ENCODE assay signal across 8 cellular contexts in genomic region chr1:202557662-202558061, GRCh38.
DNase-seq lines count a peak whose midpoint lies in the region; ATAC-seq and TF ChIP-seq lines count a peak whose summit lies in the region.
"Not testable (repeated sequence)": the region's sequence is repeated elsewhere in the genome, so short reads cannot be mapped to it uniquely, and the experiment has no call there.

No MANE protein-coding gene starts in this region.

- H3K4me3 ChIP-seq in ascending aorta (peak overlapping the region in 1 of 2 donors; percentile 30), thoracic aorta (peak overlapping the region; percentile 49)
- not testable (repeated sequence) for H3K4me3 ChIP-seq in left ventricle myocardium inferior; mucosa of rectum (ENCODE audit: low read length in 2 of 2); sigmoid colon

- H3K36me3 Mint-ChIP-seq in type B pancreatic cell: not testable (repeated sequence)

- peaks cover 6 to 10% of the 10 kb centered on the region in 2 donors for H3K36me3 ChIP-seq in ascending aorta
- not testable (repeated sequence) for H3K36me3 ChIP-seq in left ventricle myocardium inferior; mucosa of rectum (ENCODE audit: control insufficient read depth in 2 of 2, insufficient read depth in 2 of 2, low read length in 2 of 2); sigmoid colon; thoracic aorta

- intact Hi-C loops in ascending aorta (cut with DNase I); left ventricle myocardium inferior (cut with micrococcal nuclease); sigmoid colon (cut with DNase I): not testable (repeated sequence)

- TF ChIP-seq CTCF in ascending aorta (IDR thresholded peaks at IDR 0.05); left ventricle myocardium inferior (IDR thresholded peaks at IDR 0.05; ENCODE audit: borderline replicate concordance); sigmoid colon (IDR thresholded peaks at IDR 0.05); thoracic aorta (IDR thresholded peaks at IDR 0.05); type B pancreatic cell (conservative IDR thresholded peaks at IDR 0.05): not testable (repeated sequence)

- not testable (repeated sequence) for H3K4me3 Mint-ChIP-seq in type B pancreatic cell

- not testable (repeated sequence) for H3K9me3 ChIP-seq in ascending aorta; left ventricle myocardium inferior (replicated peaks); mucosa of rectum (ENCODE audit: control insufficient read depth in 2 of 2, low read length in 2 of 2); sigmoid colon; thoracic aorta

- not testable (repeated sequence) for H3K9ac ChIP-seq in mucosa of rectum (ENCODE audit: low read depth in 1 of 2, low read length in 2 of 2)

- 14 to 65% methylated on average over 1 of the region's 1 CpG for WGBS in sigmoid colon, 2 donors

- H3K27ac Mint-ChIP-seq in type B pancreatic cell: peak overlapping the region; percentile 76

- peaks cover 32% of the 10 kb centered on the region for H3K4me1 Mint-ChIP-seq in type B pancreatic cell (ENCODE audit: unreplicated experiment)

- peaks cover 33 to 84% of the 10 kb centered on the region in 2 donors for H3K4me1 ChIP-seq in ascending aorta
- H3K4me1 ChIP-seq in left ventricle myocardium inferior: peaks cover 98% of the 10 kb centered on the region
- peaks cover 3 to 18% of the 10 kb centered on the region in 2 donors for H3K4me1 ChIP-seq in mucosa of rectum (ENCODE audit: control insufficient read depth in 2 of 2, insufficient read depth in 2 of 2, low read length in 2 of 2)
- peaks cover 0 to 100% (median 88%) of the 10 kb centered on the region in 4 donors for H3K4me1 ChIP-seq in sigmoid colon
- H3K4me1 ChIP-seq in thoracic aorta (ENCODE audit: control insufficient read depth in 1 of 2, low read depth in 2 of 2): peaks cover 75 to 96% of the 10 kb centered on the region in 2 donors

- not testable (repeated sequence) for TF ChIP-seq EP300 in sigmoid colon (IDR thresholded peaks at IDR 0.05)

- H3K27me3 Mint-ChIP-seq in type B pancreatic cell: not testable (repeated sequence)

- H3K27me3 ChIP-seq in ascending aorta; left ventricle myocardium inferior (ENCODE audit: low read depth); mucosa of rectum (ENCODE audit: control insufficient read depth in 2 of 2, insufficient read depth in 2 of 2, low read length in 2 of 2); sigmoid colon; thoracic aorta (replicated peaks; ENCODE audit: insufficient read depth): not testable (repeated sequence)

- peak; percentile 87 for ATAC-seq in esophagus mucosa
- ATAC-seq in thoracic aorta (ENCODE audit: insufficient number of reproducible peaks, low FRiP score, low read depth): not testable (repeated sequence)

- peak; percentile 33 for DNase-seq in DMS53 (lab: John Stamatoyannopoulos, UW)
- not testable (repeated sequence) for DNase-seq in ascending aorta (ENCODE audit: low spot score in 2 of 2); left ventricle myocardium inferior; sigmoid colon; thoracic aorta (ENCODE audit: low spot score); type B pancreatic cell (ENCODE audit: extremely low spot score, unreplicated experiment)

- not testable (repeated sequence) for H3K9me3 Mint-ChIP-seq in type B pancreatic cell

- H3K27ac ChIP-seq in ascending aorta (peak overlapping the region; percentile 68 to 78), left ventricle myocardium inferior (replicated peaks) (peak overlapping the region; percentile 55), mucosa of rectum (ENCODE audit: low read depth in 2 of 2, low read length in 2 of 2) (peak overlapping the region; percentile 31 to 52), sigmoid colon (peak overlapping the region; percentile 50 to 94 (median 82)), thoracic aorta (peak overlapping the region; percentile 59 to 74)

- not testable (repeated sequence) for TF ChIP-seq POLR2A in sigmoid colon (IDR thresholded peaks at IDR 0.05)
